ENCODE assay signal across 11 cellular contexts in genomic region chr16:50473375-50473945, GRCh38.
A peak's percentile ranks its signal among the peaks of the same experiment; 100 is the strongest.
DNase-seq lines count a peak whose midpoint lies in the region; ATAC-seq and TF ChIP-seq lines count a peak whose summit lies in the region.
"Had no signal": no experiment of that assay in that cellular context is flagged by ENCODE, and none has a peak within 500 bp of the region (broad histone marks: within the 10 kb centered on the region; RNA-seq: fewer than 3 reads in every experiment).

No MANE protein-coding gene starts in this region.

- TF ChIP-seq CTCF in activated CD8-positive, alpha-beta T cell treated with anti-CD3 and anti-CD28 coated beads for 36 hours (IDR thresholded peaks at IDR 0.05): no peak

- intact Hi-C loops in activated CD8-positive, alpha-beta T cell treated with anti-CD3 and anti-CD28 coated beads for 36 hours (cut with micrococcal nuclease): no loop called here
- intact Hi-C loops in left ventricle myocardium superior (cut with micrococcal nuclease): no loop called here

- no peaks in the 10 kb centered on the region for H3K36me3 Mint-ChIP-seq in activated CD8-positive, alpha-beta T cell treated with anti-CD3 and anti-CD28 coated beads for 36 hours (ENCODE audit: low read depth)
- no peaks in the 10 kb centered on the region for H3K36me3 Mint-ChIP-seq in activated CD8-positive, alpha-beta T cell treated with anti-CD3 and anti-CD28 coated beads, Interleukin-2, amount 10 ng/mL, durations not matched to agents 7 days and 5 days (ENCODE audit: low read depth)
- H3K36me3 Mint-ChIP-seq in stimulated activated effector memory CD8-positive, alpha-beta T cell treated with anti-CD3 and anti-CD28 coated beads, Interleukin-12 subunit alpha, Interleukin-12 subunit beta, amount 100 ng/mL, for 72 hours: no peaks in the 10 kb centered on the region

- peak overlapping the region; percentile 17 for H3K27ac Mint-ChIP-seq in activated CD8-positive, alpha-beta T cell treated with anti-CD3 and anti-CD28 coated beads for 36 hours
- no peak overlapping the region for H3K27ac Mint-ChIP-seq in activated CD8-positive, alpha-beta T cell treated with anti-CD3 and anti-CD28 coated beads, Interleukin-2, amount 10 ng/mL, durations not matched to agents 7 days and 5 days
- H3K27ac Mint-ChIP-seq in stimulated activated effector memory CD8-positive, alpha-beta T cell treated with anti-CD3 and anti-CD28 coated beads, Interleukin-12 subunit alpha, Interleukin-12 subunit beta, amount 100 ng/mL, for 72 hours: no peak overlapping the region
- H3K27ac Mint-ChIP-seq: progenitor cell of endocrine pancreas had no signal

- H3K4me1 Mint-ChIP-seq in activated CD8-positive, alpha-beta T cell treated with anti-CD3 and anti-CD28 coated beads for 36 hours (ENCODE audit: low read depth): peaks cover 21% of the 10 kb centered on the region
- peaks cover 11% of the 10 kb centered on the region for H3K4me1 Mint-ChIP-seq in activated CD8-positive, alpha-beta T cell treated with anti-CD3 and anti-CD28 coated beads, Interleukin-2, amount 10 ng/mL, durations not matched to agents 7 days and 5 days (ENCODE audit: low read depth)
- H3K4me1 Mint-ChIP-seq in stimulated activated effector memory CD8-positive, alpha-beta T cell treated with anti-CD3 and anti-CD28 coated beads, Interleukin-12 subunit alpha, Interleukin-12 subunit beta, amount 100 ng/mL, for 72 hours: peaks cover 15% of the 10 kb centered on the region

- H3K27me3 Mint-ChIP-seq in activated CD8-positive, alpha-beta T cell treated with anti-CD3 and anti-CD28 coated beads for 36 hours: peaks cover 6% of the 10 kb centered on the region
- peaks cover 22% of the 10 kb centered on the region for H3K27me3 Mint-ChIP-seq in activated CD8-positive, alpha-beta T cell treated with anti-CD3 and anti-CD28 coated beads, Interleukin-2, amount 10 ng/mL, durations not matched to agents 7 days and 5 days (ENCODE audit: low read depth)

- no peak overlapping the region for H3K4me3 Mint-ChIP-seq in activated CD8-positive, alpha-beta T cell treated with anti-CD3 and anti-CD28 coated beads for 36 hours
- no peak overlapping the region for H3K4me3 Mint-ChIP-seq in activated CD8-positive, alpha-beta T cell treated with anti-CD3 and anti-CD28 coated beads, Interleukin-2, amount 10 ng/mL, durations not matched to agents 7 days and 5 days
- H3K4me3 Mint-ChIP-seq in stimulated activated effector memory CD8-positive, alpha-beta T cell treated with anti-CD3 and anti-CD28 coated beads, Interleukin-12 subunit alpha, Interleukin-12 subunit beta, amount 100 ng/mL, for 72 hours: no peak overlapping the region

- ATAC-seq in activated CD8-positive, alpha-beta T cell treated with anti-CD3 and anti-CD28 coated beads for 36 hours: peak; percentile 75
- no peak for ATAC-seq in activated CD8-positive, alpha-beta T cell treated with anti-CD3 and anti-CD28 coated beads, Interleukin-2, amount 10 ng/mL, durations not matched to agents 7 days and 5 days
- ATAC-seq in HG03064 (IDR thresholded peaks at IDR 0.05; ENCODE audit: low read depth, unreplicated experiment) (peak; percentile 79), left ventricle myocardium superior (no peak), GM21528 (IDR thresholded peaks at IDR 0.05; ENCODE audit: low FRiP score, unreplicated experiment) (no peak)
- peak; percentile 81 for ATAC-seq in stimulated activated effector memory CD8-positive, alpha-beta T cell treated with anti-CD3 and anti-CD28 coated beads, Interleukin-12 subunit alpha, Interleukin-12 subunit beta, amount 100 ng/mL, for 72 hours
- ATAC-seq: SK-N-SH treated with all-trans-retinoic acid at 6 μM for 48 hours had no signal

- CTCF ChIA-PET in activated CD8-positive, alpha-beta T cell treated with anti-CD3 and anti-CD28 coated beads for 36 hours (lab: Charles Lee): interaction anchor here (0.7 to 2.5 kb wide), 2 partner anchors 36 to 192 kb away, joined by 3 to 7 read pairs; no protein-coding TSS in a partner anchor
- CTCF ChIA-PET in activated CD8-positive, alpha-beta T cell treated with anti-CD3 and anti-CD28 coated beads, Interleukin-2, amount 10 ng/mL, durations not matched to agents 7 days and 5 days (lab: Charles Lee): interaction anchor here (0.6 to 1.6 kb wide), 3 partner anchors 192 to 1628 kb away, joined by 3 to 8 read pairs (median 7); no protein-coding TSS in a partner anchor

- DNase-seq in activated CD8-positive, alpha-beta T cell treated with anti-CD3 and anti-CD28 coated beads for 36 hours: peak; percentile 44
- DNase-seq in activated CD8-positive, alpha-beta T cell treated with anti-CD3 and anti-CD28 coated beads, Interleukin-2, amount 10 ng/mL, durations not matched to agents 7 days and 5 days: no peak
- peak; percentile 97 for DNase-seq in SW480 (ENCODE audit: low spot score)
- DNase-seq in stimulated activated effector memory CD8-positive, alpha-beta T cell treated with anti-CD3 and anti-CD28 coated beads, Interleukin-12 subunit alpha, Interleukin-12 subunit beta, amount 100 ng/mL, for 72 hours (ENCODE audit: low spot score in 2 of 2): no peak
- DNase-seq in left ventricle myocardium superior: no peak
- no peak for DNase-seq in stimulated activated naive CD4-positive, alpha-beta T cell treated with Interleukin-2 at 50 U/mL for 16 hours (lab: John Stamatoyannopoulos, UW)
- DNase-seq: anterior cingulate cortex had no signal

- H3K9me3 Mint-ChIP-seq in activated CD8-positive, alpha-beta T cell treated with anti-CD3 and anti-CD28 coated beads for 36 hours: no peaks in the 10 kb centered on the region
- no peaks in the 10 kb centered on the region for H3K9me3 Mint-ChIP-seq in activated CD8-positive, alpha-beta T cell treated with anti-CD3 and anti-CD28 coated beads, Interleukin-2, amount 10 ng/mL, durations not matched to agents 7 days and 5 days (ENCODE audit: insufficient read depth)
- H3K9me3 Mint-ChIP-seq in stimulated activated effector memory CD8-positive, alpha-beta T cell treated with anti-CD3 and anti-CD28 coated beads, Interleukin-12 subunit alpha, Interleukin-12 subunit beta, amount 100 ng/mL, for 72 hours: no peaks in the 10 kb centered on the region

- POLR2A ChIA-PET in activated CD8-positive, alpha-beta T cell treated with anti-CD3 and anti-CD28 coated beads for 36 hours (lab: Charles Lee): no interaction called here
- POLR2A ChIA-PET in activated CD8-positive, alpha-beta T cell treated with anti-CD3 and anti-CD28 coated beads, Interleukin-2, amount 10 ng/mL, durations not matched to agents 7 days and 5 days (lab: Charles Lee): no interaction called here

Comparison
In these comparisons a context has a peak if more than half of its experiments do, and no peak if none do; other contexts are left out.
1. ATAC-seq: peak in activated CD8-positive, alpha-beta T cell treated with anti-CD3 and anti-CD28 coated beads for 36 hours (single experiment), HG03064 (single experiment) and stimulated activated effector memory CD8-positive, alpha-beta T cell treated with anti-CD3 and anti-CD28 coated beads, Interleukin-12 subunit alpha, Interleukin-12 subunit beta, amount 100 ng/mL, for 72 hours (single experiment); none in activated CD8-positive, alpha-beta T cell treated with anti-CD3 and anti-CD28 coated beads, Interleukin-2, amount 10 ng/mL, durations not matched to agents 7 days and 5 days (single experiment), left ventricle myocardium superior (single experiment) and GM21528 (single experiment).
2. DNase-seq: peak in activated CD8-positive, alpha-beta T cell treated with anti-CD3 and anti-CD28 coated beads for 36 hours (single experiment) and SW480 (single experiment); none in activated CD8-positive, alpha-beta T cell treated with anti-CD3 and anti-CD28 coated beads, Interleukin-2, amount 10 ng/mL, durations not matched to agents 7 days and 5 days (single experiment), stimulated activated effector memory CD8-positive, alpha-beta T cell treated with anti-CD3 and anti-CD28 coated beads, Interleukin-12 subunit alpha, Interleukin-12 subunit beta, amount 100 ng/mL, for 72 hours (0 of 2), left ventricle myocardium superior (single experiment) and stimulated activated naive CD4-positive, alpha-beta T cell treated with Interleukin-2 at 50 U/mL for 16 hours (single experiment).